In genomic region chr11:64762916-64763803, GRCh38 we compare ENCODE assay signal across 8 cellular contexts. TPM values are rescaled to one million over a fixed set of nuclear protein-coding genes. Genes with fewer than 3 reads are reported as not detected.
DNase-seq lines count a peak whose midpoint lies in the region; ATAC-seq, FAIRE-seq and TF ChIP-seq lines count a peak whose summit lies in the region.

No MANE protein-coding gene starts in this region.

- TF ChIP-seq POLR2A in GM12892 (IDR thresholded peaks at IDR 0.05; ENCODE audit: low read depth, low read length) = peak; percentile 48; the same call in 1 of the 2 replicates

- FAIRE-seq in GM12892 (lab: Jason Lieb, UNC) (no peak), D721Med (lab: Jason Lieb, UNC) (no peak)

- no peak for ATAC-seq in HG03354 (IDR thresholded peaks at IDR 0.05; ENCODE audit: poor library complexity, severe bottlenecking, unreplicated experiment)
- ATAC-seq in HG03571 (IDR thresholded peaks at IDR 0.05; ENCODE audit: unreplicated experiment) = no peak
- ATAC-seq in HG03135 (IDR thresholded peaks at IDR 0.05; ENCODE audit: unreplicated experiment) = no peak

- DNase-seq in GM12892 (ENCODE audit: insufficient read length) = no peak
- DNase-seq in NCI-H345 treated with DMSO at 0.1 percent for 48 hours (lab: John Stamatoyannopoulos, UW; ENCODE audit: unreplicated experiment) = peak; percentile 22
- no peak for DNase-seq in D721Med (ENCODE audit: insufficient read length, low spot score)

- peak overlapping the region; percentile 54 for H3K27ac ChIP-seq in cingulate gyrus (ENCODE audit: low read depth, low read length)
- H3K27ac ChIP-seq in mesodermal cell (ENCODE audit: low read depth, low read length, severe bottlenecking) = peak overlapping the region; percentile 72

- H3K4me3 ChIP-seq in mesodermal cell (ENCODE audit: extremely low read depth, insufficient read depth, low read length, poor library complexity, severe bottlenecking) = no peak overlapping the region

- no peak for TF ChIP-seq CTCF in D721Med (IDR thresholded peaks at IDR 0.05; ENCODE audit: insufficient read depth, missing control alignments)

- H3K4me1 ChIP-seq in mesodermal cell (ENCODE audit: control insufficient read depth, insufficient read depth, low read length, poor library complexity, severe bottlenecking) = peaks cover 58% of the 10 kb centered on the region

- no peaks in the 10 kb centered on the region for H3K9me3 ChIP-seq in mesodermal cell (ENCODE audit: control insufficient read depth, low read length)

- peaks cover 60% of the 10 kb centered on the region for H3K36me3 ChIP-seq in mesodermal cell (ENCODE audit: control insufficient read depth, insufficient read depth, low read length)

- 57 to 61% methylated on average over 5 to 6 of the region's 10 CpGs for WGBS in mesodermal cell (ENCODE audit: insufficient coverage in 2 of 2), 2 experiments

RNA-seq across cellular contexts. Expression of gene PYGM, which starts 3.4 kb away (rescaled TPM):
- polyA plus RNA-seq in GM12892 (2012; ENCODE audit: missing spikeins) = 0.70 TPM
- polyA plus RNA-seq in mesodermal cell (2013, experiment 1 of 2) = 1.4 TPM
- 1.3 TPM for polyA plus RNA-seq in mesodermal cell (2013, experiment 2 of 2)

RNA-seq across cellular contexts. Expression of gene SF1, which starts 15.2 kb away (rescaled TPM):
- polyA plus RNA-seq in GM12892 (2012; ENCODE audit: missing spikeins) = 146 TPM
- polyA plus RNA-seq in mesodermal cell (2013, experiment 1 of 2) = 142 TPM
- polyA plus RNA-seq in mesodermal cell (2013, experiment 2 of 2) = 144 TPM

RNA-seq across cellular contexts. Expression of gene RASGRP2, which starts 19.2 kb away (rescaled TPM):
- polyA plus RNA-seq in GM12892 (2012; ENCODE audit: missing spikeins) = 2.4 TPM
- 18.7 TPM for polyA plus RNA-seq in mesodermal cell (2013, experiment 1 of 2)
- polyA plus RNA-seq in mesodermal cell (2013, experiment 2 of 2) = 14.0 TPM

RNA-seq across cellular contexts. Expression of gene MAP4K2, which starts 39.9 kb away (rescaled TPM):
- 27.8 TPM for polyA plus RNA-seq in GM12892 (2012; ENCODE audit: missing spikeins)
- 43.9 TPM for polyA plus RNA-seq in mesodermal cell (2013, experiment 1 of 2)
- polyA plus RNA-seq in mesodermal cell (2013, experiment 2 of 2) = 33.9 TPM

RNA-seq across cellular contexts. Expression of gene NRXN2, which starts 40.2 kb away (rescaled TPM):
- 0.36 TPM for polyA plus RNA-seq in GM12892 (2012; ENCODE audit: missing spikeins)
- 9.7 TPM for polyA plus RNA-seq in mesodermal cell (2013, experiment 1 of 2)
- 5.8 TPM for polyA plus RNA-seq in mesodermal cell (2013, experiment 2 of 2)
